ENCODE assay signal across 19 cellular contexts in the genomic region with DNA sequence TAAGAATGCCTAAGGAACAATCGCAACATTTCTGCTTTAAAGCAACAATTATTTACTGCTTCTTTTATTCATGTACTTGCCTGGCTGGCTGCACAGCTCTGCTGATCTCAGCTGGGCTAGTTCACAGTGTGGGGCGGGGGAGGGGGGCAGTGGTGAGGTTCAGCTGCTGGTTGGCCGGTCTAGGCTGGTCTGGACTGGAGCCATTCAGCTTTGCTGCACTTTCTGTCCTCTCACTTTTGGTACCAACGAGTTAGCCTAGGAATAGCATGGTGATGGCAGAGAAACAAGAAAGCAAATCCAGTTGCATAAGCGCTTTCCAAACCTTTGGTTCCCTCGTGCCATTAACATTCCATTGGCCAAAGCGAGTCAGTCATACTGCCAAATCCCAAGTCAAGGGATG. TPM values are rescaled to one million over a fixed set of nuclear protein-coding genes. Genes with fewer than 3 reads are reported as not detected.
A peak's percentile ranks its signal among the peaks of the same experiment; 100 is the strongest.
DNase-seq lines count a peak whose midpoint lies in the region; ATAC-seq, FAIRE-seq and TF ChIP-seq lines count a peak whose summit lies in the region.
"Had no signal": no experiment of that assay in that cellular context is flagged by ENCODE, and none has a peak within 500 bp of the region (broad histone marks: within the 10 kb centered on the region; RNA-seq: fewer than 3 reads in every experiment).

No MANE protein-coding gene starts in this region.

- TF ChIP-seq CTCF in heart left ventricle (IDR thresholded peaks at IDR 0.05) (no peak), kidney (IDR thresholded peaks at IDR 0.05; ENCODE audit: borderline replicate concordance, extremely low read depth, insufficient read depth) (no peak), PC-3 (conservative IDR thresholded peaks at IDR 0.05; ENCODE audit: low read depth, low read length) (no peak)

- POLR2A ChIA-PET in PC-3 (lab: Charles Lee; ENCODE audit: unreplicated experiment) = no interaction called here

- H3F3A ChIP-seq in PC-3 (ENCODE audit: low read length, unreplicated experiment) = no peaks in the 10 kb centered on the region

- DNase-seq in heart left ventricle = peak in 3 of 5 donors; percentile 53 to 61 (median 55)
- DNase-seq in right cardiac atrium = no peak
- DNase-seq in kidney = peak; percentile 79
- peak; percentile 38 for DNase-seq in renal cortical epithelial cell (ENCODE audit: low read depth)
- DNase-seq in Karpas-422 = no peak
- no peak for DNase-seq in PC-3
- DNase-seq in activated CD4-positive, alpha-beta T cell treated with anti-CD3 and anti-CD28 coated beads for 4 hours = no peak
- DNase-seq in HTR-8/SVneo (ENCODE audit: insufficient read length, low spot score) = no peak
- DNase-seq: CD8-positive, alpha-beta memory T cell; DND-41; GDM1; KG1; NCI-H2081 treated with DMSO at 0.1 percent for 48 hours; NCI-H510A treated with DMSO at 0.1 percent for 48 hours; SHP77 treated with DMSO at 0.1 percent for 48 hours had no signal

- H3K4me3 ChIP-seq in heart left ventricle (no peak overlapping the region), right cardiac atrium (ENCODE audit: low read length) (no peak overlapping the region), kidney (ENCODE audit: low read length in 2 of 2) (no peak overlapping the region), Karpas-422 (ENCODE audit: low read length) (no peak overlapping the region), PC-3 (ENCODE audit: low read length) (no peak overlapping the region)
- H3K4me3 ChIP-seq: BLaER1, GM12878, GM23338 had no signal

- H3K9me2 ChIP-seq in Karpas-422 (replicated peaks; ENCODE audit: insufficient read depth, low read length) (no peaks in the 10 kb centered on the region), PC-3 (replicated peaks; ENCODE audit: low read length) (no peaks in the 10 kb centered on the region)

- H3K27ac ChIP-seq in heart left ventricle (peak overlapping the region in 7 of 12 donors; percentile 5 to 46 (median 34)), right cardiac atrium (ENCODE audit: low read length) (no peak overlapping the region), kidney (ENCODE audit: low read depth in 2 of 2, low read length in 2 of 2) (peak overlapping the region; percentile 59 to 67), Karpas-422 (ENCODE audit: low read length) (no peak overlapping the region), PC-3 (ENCODE audit: low read length) (no peak overlapping the region)
- H3K27ac ChIP-seq: BLaER1 had no signal

- no peaks in the 10 kb centered on the region for H3K79me2 ChIP-seq in Karpas-422 (ENCODE audit: low read length)
- no peaks in the 10 kb centered on the region for H3K79me2 ChIP-seq in PC-3 (ENCODE audit: low read length)

- H3K4me1 ChIP-seq in heart left ventricle = peaks cover 0 to 13% (median 0%) of the 10 kb centered on the region in 12 donors
- no peaks in the 10 kb centered on the region for H3K4me1 ChIP-seq in right cardiac atrium (ENCODE audit: control insufficient read depth, insufficient read depth, low read length)
- H3K4me1 ChIP-seq in kidney (ENCODE audit: control insufficient read depth in 1 of 2, insufficient read depth in 1 of 2, low read depth in 1 of 2, low read length in 2 of 2) = peaks cover 5 to 12% of the 10 kb centered on the region in 2 donors
- H3K4me1 ChIP-seq in Karpas-422 (ENCODE audit: low read length) = peaks cover 13% of the 10 kb centered on the region
- no peaks in the 10 kb centered on the region for H3K4me1 ChIP-seq in PC-3 (ENCODE audit: insufficient read depth, low read length)

- TF ChIP-seq POLR2A in heart left ventricle (IDR thresholded peaks at IDR 0.05) = no peak

- no TSS peak for BruUV-seq in PC-3 (replicated peaks; lab: Mats Ljungman, UMichigan)

- WGBS in heart left ventricle, 4 donors = 56 to 84% (median 70%) methylated on average over 7 of the region's 7 CpGs
- 84% methylated on average over 7 of the region's 7 CpGs for WGBS in right cardiac atrium

- no peak overlapping the region for H3K4me2 ChIP-seq in Karpas-422 (ENCODE audit: low read depth, low read length, poor library complexity, severe bottlenecking)
- H3K4me2 ChIP-seq in PC-3 (ENCODE audit: low read length) = no peak overlapping the region
- H3K4me2 ChIP-seq: GM23338 had no signal

- ATAC-seq in heart left ventricle (peak; percentile 86 to 91 (median 88)), right cardiac atrium (no peak), PC-3 (no peak)
- ATAC-seq: GM12878, GM23338 had no signal

- H4K20me1 ChIP-seq in Karpas-422 (ENCODE audit: insufficient read depth, low read depth, low read length) (no peaks in the 10 kb centered on the region), PC-3 (ENCODE audit: low read length) (no peaks in the 10 kb centered on the region)
- H4K20me1 ChIP-seq: BLaER1 had no signal

- H3K9ac ChIP-seq in kidney (ENCODE audit: low read length in 2 of 2) (no peak overlapping the region), Karpas-422 (ENCODE audit: low read length) (no peak overlapping the region), PC-3 (ENCODE audit: low read length) (no peak overlapping the region)
- H3K9ac ChIP-seq: BLaER1 had no signal

- H3K36me3 ChIP-seq in heart left ventricle (peaks cover 0 to 70% (median 36%) of the 10 kb centered on the region in 9 donors), kidney (ENCODE audit: control insufficient read depth in 1 of 2, insufficient read depth in 2 of 2, low read length in 2 of 2) (peaks cover 15 to 38% of the 10 kb centered on the region in 2 donors), Karpas-422 (ENCODE audit: insufficient read depth, low read length) (peaks cover 3% of the 10 kb centered on the region; the same call in 1 of the 2 replicates), PC-3 (ENCODE audit: low read depth, low read length) (no peaks in the 10 kb centered on the region)

- H3K27me3 ChIP-seq in heart left ventricle = no peaks in the 10 kb centered on the region
- H3K27me3 ChIP-seq in right cardiac atrium (ENCODE audit: control insufficient read depth, insufficient read depth) = no peaks in the 10 kb centered on the region
- H3K27me3 ChIP-seq in Karpas-422 (ENCODE audit: low read length) = no peaks in the 10 kb centered on the region
- H3K27me3 ChIP-seq in PC-3 (ENCODE audit: low read length) = no peaks in the 10 kb centered on the region
- H3K27me3 ChIP-seq: BLaER1 had no signal

- FAIRE-seq in kidney (lab: Jason Lieb, UNC) = no peak
- FAIRE-seq in HTR-8/SVneo (lab: Jason Lieb, UNC) = no peak
- FAIRE-seq: GM12878, RCC 7860 had no signal

- H2AFZ ChIP-seq in Karpas-422 (ENCODE audit: low read length) = no peak overlapping the region
- H2AFZ ChIP-seq in PC-3 (ENCODE audit: low read length) = no peak overlapping the region
- H2AFZ ChIP-seq: GM23338 had no signal

- CTCF ChIA-PET in PC-3 (lab: Charles Lee) = no interaction called here

- intact Hi-C loops in heart left ventricle (cut with DNase I) (loop anchor here in 1 of 10 donors (5.0 kb wide), 1 partner anchor 194 kb away; no protein-coding TSS in a partner anchor), right cardiac atrium (cut with DNase I) (no loop called here), kidney (cut with DNase I) (no loop called here), PC-3 (cut with micrococcal nuclease) (no loop called here)

- no peaks in the 10 kb centered on the region for H3K9me3 ChIP-seq in heart left ventricle
- H3K9me3 ChIP-seq in right cardiac atrium (ENCODE audit: control insufficient read depth, low read length) = no peaks in the 10 kb centered on the region
- H3K9me3 ChIP-seq in kidney (ENCODE audit: control insufficient read depth in 1 of 2, low read length in 2 of 2) = no peaks in the 10 kb centered on the region
- no peaks in the 10 kb centered on the region for H3K9me3 ChIP-seq in Karpas-422 (ENCODE audit: low read length)
- no peaks in the 10 kb centered on the region for H3K9me3 ChIP-seq in PC-3 (ENCODE audit: low read length)

RNA-seq across cellular contexts. Expression of a gene that starts 16.0 kb away (rescaled TPM):
- 100 to 1,000 TPM; 192 to 383 (median 229) TPM for total RNA-seq in heart left ventricle
- polyA plus RNA-seq in heart left ventricle = 100 to 1,000 TPM; 339 to 503 TPM
- 100 to 1,000 TPM; 250 to 364 (median 272) TPM for total RNA-seq in right cardiac atrium
- 369 TPM for polyA plus RNA-seq in right cardiac atrium
- 505 TPM for total RNA-seq in kidney
- 1,211 TPM for polyA plus RNA-seq in kidney (ENCODE audit: insufficient read depth, low read depth, low replicate concordance)
- total RNA-seq in renal cortical epithelial cell = 213 and 324 TPM in 2 replicates
- total RNA-seq in Karpas-422 (2014; rRNA removed; shearing (Covaris generic); ENCODE audit: low replicate concordance) = 1,081 and 1,189 TPM in 2 replicates
- total RNA-seq in PC-3 (2014; rRNA removed) = 884 and 957 TPM in 2 replicates

RNA-seq across cellular contexts. Expression of a gene that starts 20.5 kb away (rescaled TPM):
- total RNA-seq in heart left ventricle (10 to 100 TPM; 13.0 to 31.2 (median 18.7) TPM), right cardiac atrium (10 to 100 TPM; 12.0 to 27.2 (median 21.0) TPM), kidney (28.9 TPM), renal cortical epithelial cell (18.2 and 22.8 TPM in 2 replicates), PC-3 (2014; rRNA removed) (8.0 and 9.4 TPM in 2 replicates)
- polyA plus RNA-seq in heart left ventricle (10 to 100 TPM in 1 of 2 donors, 1 to 10 TPM in 1; 8.7 to 30.4 TPM), right cardiac atrium (23.4 TPM), kidney (ENCODE audit: insufficient read depth, low read depth, low replicate concordance) (23.7 TPM)
- 30.3 and 45.6 TPM in 2 replicates for total RNA-seq in Karpas-422 (2014; rRNA removed; shearing (Covaris generic); ENCODE audit: low replicate concordance)

RNA-seq across cellular contexts. Expression of a gene that starts 39.4 kb away (rescaled TPM):
- total RNA-seq in heart left ventricle = 1 to 10 TPM in 7 of 9 donors, under 1 TPM in 2; 0.24 to 2.8 (median 1.7) TPM
- 10 to 100 TPM in 1 of 2 donors, 1 to 10 TPM in 1; 1.4 to 12.7 TPM for polyA plus RNA-seq in heart left ventricle
- total RNA-seq in right cardiac atrium = 10 to 100 TPM in 2 of 4 donors, 1 to 10 TPM in 2; 6.1 to 11.6 (median 9.2) TPM
- polyA plus RNA-seq in right cardiac atrium = 5.0 TPM
- 24.7 TPM for total RNA-seq in kidney
- polyA plus RNA-seq in kidney (ENCODE audit: insufficient read depth, low read depth, low replicate concordance) = 3.1 TPM
- 0.17 and 0.30 TPM in 2 replicates for total RNA-seq in renal cortical epithelial cell
- total RNA-seq in Karpas-422 (2014; rRNA removed; shearing (Covaris generic); ENCODE audit: low replicate concordance) = 16.3 and 21.7 TPM in 2 replicates
- not detected in 2 replicates for total RNA-seq in PC-3 (2014; rRNA removed)

Comparison
In these comparisons a context has a peak if more than half of its experiments do, and no peak if none do; other contexts are left out.
1. ATAC-seq: peak in heart left ventricle (4 of 4); none in right cardiac atrium (0 of 2) and PC-3 (single experiment).
2. DNase-seq: peak in heart left ventricle (3 of 5), kidney (single experiment) and renal cortical epithelial cell (single experiment); none in right cardiac atrium (0 of 3), Karpas-422 (single experiment), PC-3 (single experiment), activated CD4-positive, alpha-beta T cell treated with anti-CD3 and anti-CD28 coated beads for 4 hours (0 of 2) and HTR-8/SVneo (single experiment).
3. H3K27ac ChIP-seq: peak in heart left ventricle (7 of 12) and kidney (2 of 2); none in right cardiac atrium (single experiment), Karpas-422 (single experiment) and PC-3 (single experiment).